In genomic region chr6:153000790-153001189, GRCh38 we compare ENCODE assay signal across 8 cellular contexts. TPM values are rescaled to one million over a fixed set of nuclear protein-coding genes. Genes with fewer than 3 reads are reported as not detected.
DNase-seq lines count a peak whose midpoint lies in the region; ATAC-seq and TF ChIP-seq lines count a peak whose summit lies in the region.
"Not testable (repeated sequence)": the region's sequence is repeated elsewhere in the genome, so short reads cannot be mapped to it uniquely, and the experiment has no call there.

No MANE protein-coding gene starts in this region.

- peaks cover 32 to 53% (median 41%) of the 10 kb centered on the region in 11 experiments for H3K36me3 ChIP-seq in BLaER1 treated with 17β-estradiol and CSF1 and Interleukin-3, amounts not matched to agents 10 nM and 100 nM
- H3K36me3 ChIP-seq in Panc1 (ENCODE audit: control insufficient read depth, insufficient read depth, low read length) (peaks cover 39% of the 10 kb centered on the region), spleen (peaks cover 0 to 43% (median 19%) of the 10 kb centered on the region in 6 donors)

- intact Hi-C loops in Panc1 (cut with micrococcal nuclease; ENCODE audit: unreplicated experiment); MCF 10A (cut with micrococcal nuclease); spleen (cut with DNase I; ENCODE audit: low total_unique reads): not testable (repeated sequence)

- not testable (repeated sequence) for H3K27ac ChIP-seq in BLaER1 treated with 17β-estradiol and CSF1 and Interleukin-3, amounts not matched to agents 10 nM and 100 nM; Panc1 (ENCODE audit: low read length)
- peak overlapping the region in 4 of 8 donors; percentile 6 to 93 (median 88) for H3K27ac ChIP-seq in spleen

- H3K36me3 Mint-ChIP-seq in activated T-cell treated with anti-CD3 and anti-CD28 coated beads, Interleukin-2, amount 50 U/mL, for 4 hours (ENCODE audit: insufficient read depth) = peaks cover 23% of the 10 kb centered on the region
- H3K36me3 Mint-ChIP-seq in MCF 10A (ENCODE audit: insufficient read depth, unreplicated experiment) = peaks cover 42% of the 10 kb centered on the region
- not testable (repeated sequence) for H3K36me3 Mint-ChIP-seq in naive B cell

- H4K20me1 ChIP-seq in BLaER1 treated with 17β-estradiol and CSF1 and Interleukin-3, amounts not matched to agents 10 nM and 100 nM = peaks cover 33 to 66% (median 55%) of the 10 kb centered on the region in 11 experiments; a peak in 21 of 22 replicates

- H3K9me3 ChIP-seq in BLaER1 treated with 17β-estradiol and CSF1 and Interleukin-3, amounts not matched to agents 10 nM and 100 nM (replicated peaks in 1 of 11); Panc1 (ENCODE audit: control insufficient read depth, insufficient read depth, low read depth, low read length); spleen: not testable (repeated sequence)

- H3K27me3 Mint-ChIP-seq in activated T-cell treated with anti-CD3 and anti-CD28 coated beads, Interleukin-2, amount 50 U/mL, for 4 hours (ENCODE audit: low read depth); MCF 10A (ENCODE audit: insufficient read depth, unreplicated experiment); naive B cell: not testable (repeated sequence)

- peak overlapping the region; percentile 98 for H3K4me3 Mint-ChIP-seq in activated T-cell treated with anti-CD3 and anti-CD28 coated beads, Interleukin-2, amount 50 U/mL, for 4 hours
- H3K4me3 Mint-ChIP-seq in MCF 10A (ENCODE audit: unreplicated experiment) (peak overlapping the region; percentile 99), naive B cell (peak overlapping the region in 6 of 8 donors; percentile 5 to 99 (median 97))

- in situ Hi-C loops in Panc1 (cut with HindIII; ENCODE audit: low pct_unique_long_range_greater_than_20kb, low sequenced_read_pairs) = not testable (repeated sequence)

- not testable (repeated sequence) for H3K9me3 Mint-ChIP-seq in activated T-cell treated with anti-CD3 and anti-CD28 coated beads, Interleukin-2, amount 50 U/mL, for 4 hours; MCF 10A (ENCODE audit: unreplicated experiment); naive B cell

- peaks cover 49% of the 10 kb centered on the region for H3K4me1 Mint-ChIP-seq in activated T-cell treated with anti-CD3 and anti-CD28 coated beads, Interleukin-2, amount 50 U/mL, for 4 hours (ENCODE audit: low read depth)
- peaks cover 37% of the 10 kb centered on the region for H3K4me1 Mint-ChIP-seq in MCF 10A (ENCODE audit: insufficient read depth, unreplicated experiment)
- peaks cover 37 to 56% (median 51%) of the 10 kb centered on the region in 3 donors for H3K4me1 Mint-ChIP-seq in naive B cell

- H3K9ac ChIP-seq in BLaER1 treated with 17β-estradiol and CSF1 and Interleukin-3, amounts not matched to agents 10 nM and 100 nM = peak overlapping the region in 10 of 11 experiments; percentile 80 to 92 (median 89); a peak in 15 of 22 replicates

- peak overlapping the region; percentile 75 to 99 (median 86); a peak in 19 of 20 replicates for H3K4me3 ChIP-seq in BLaER1 treated with 17β-estradiol and CSF1 and Interleukin-3, amounts not matched to agents 10 nM and 100 nM
- H3K4me3 ChIP-seq in HFF-Myc (replicated peaks; ENCODE audit: low read depth, low read length) (peak overlapping the region; percentile 70), Panc1 (ENCODE audit: low read depth in 2 of 2, low read length in 2 of 2) (peak overlapping the region; percentile 76 to 100), foreskin fibroblast (ENCODE audit: low read depth in 1 of 2, low read length in 2 of 2) (peak overlapping the region; percentile 90 to 95), spleen (peak overlapping the region in 5 of 8 donors; percentile 59 to 80 (median 71))

- H3K4me2 ChIP-seq in BLaER1 treated with 17β-estradiol and CSF1 and Interleukin-3, amounts not matched to agents 10 nM and 100 nM = peak overlapping the region; percentile 81 to 96 (median 93)

- POLR2A ChIA-PET in Panc1 (lab: Charles Lee) (interaction anchor here (0.7 to 1.0 kb wide), 2 partner anchors 18 to 196 kb away, joined by 9 to 15 read pairs; partner anchors contain the start of gene FBXO5), MCF 10A (lab: Yijun Ruan, JAX) (interaction anchor here (0.5 to 8.0 kb wide), 7 partner anchors 10 to 600 kb away, joined by 3 to 100 read pairs (median 4); partner anchors contain the start of gene FBXO5)

- 90 to 93% (median 92%) methylated on average over 9 of the region's 9 CpGs for WGBS in spleen, 5 donors

- not testable (repeated sequence) for DNase-seq in HFF-Myc (ENCODE audit: extremely low read depth, low read depth); Panc1 (ENCODE audit: low read depth, low spot score); activated T-cell treated with anti-CD3 and anti-CD28 coated beads, Interleukin-2, amount 50 U/mL, for 4 hours; MCF 10A (ENCODE audit: unreplicated experiment); foreskin fibroblast; naive B cell
- DNase-seq in spleen = peak; percentile 61

- not testable (repeated sequence) for H3K27me3 ChIP-seq in BLaER1 treated with 17β-estradiol and CSF1 and Interleukin-3, amounts not matched to agents 10 nM and 100 nM; Panc1 (ENCODE audit: control insufficient read depth, insufficient read depth, low read length); spleen (replicated peaks in 1 of 7)

- TF ChIP-seq CTCF in HFF-Myc (IDR thresholded peaks at IDR 0.05; ENCODE audit: low read depth, low read length, missing control alignments); Panc1 (IDR thresholded peaks at IDR 0.05); MCF 10A (IDR thresholded peaks at IDR 0.05; ENCODE audit: unreplicated experiment); foreskin fibroblast (IDR thresholded peaks at IDR 0.05; ENCODE audit: low read depth, low read length); spleen (IDR thresholded peaks at IDR 0.05 in 8 of 11, conservative IDR thresholded peaks at IDR 0.05 in 3 of 11): not testable (repeated sequence)

- not testable (repeated sequence) for ATAC-seq in Panc1; activated T-cell treated with anti-CD3 and anti-CD28 coated beads, Interleukin-2, amount 50 U/mL, for 4 hours; naive B cell (ENCODE audit: low read depth in 2 of 2)

- peak overlapping the region; percentile 97 for H3K27ac Mint-ChIP-seq in MCF 10A (ENCODE audit: low read depth, unreplicated experiment)
- H3K27ac Mint-ChIP-seq in naive B cell = peak overlapping the region in 3 of 6 donors; percentile 55 to 96 (median 62)

- TF ChIP-seq POLR2A in spleen (IDR thresholded peaks at IDR 0.05) = not testable (repeated sequence)

- H3K4me1 ChIP-seq in BLaER1 treated with 17β-estradiol and CSF1 and Interleukin-3, amounts not matched to agents 10 nM and 100 nM = peaks cover 21 to 42% (median 35%) of the 10 kb centered on the region in 10 experiments
- H3K4me1 ChIP-seq in Panc1 (ENCODE audit: control insufficient read depth, insufficient read depth, low read length) (peaks cover 21% of the 10 kb centered on the region), spleen (peaks cover 21 to 84% (median 51%) of the 10 kb centered on the region in 6 donors)

- BruUV-seq in Panc1 (replicated peaks; lab: Mats Ljungman, UMichigan); MCF 10A (replicated peaks; lab: Mats Ljungman, UMichigan): not testable (repeated sequence)

- CTCF ChIA-PET in Panc1 (lab: Charles Lee) = not testable (repeated sequence)
- CTCF ChIA-PET in MCF 10A (lab: Yijun Ruan, JAX) = interaction anchor here (0.7 kb wide), 2 partner anchors 10 to 52 kb away, joined by 3 read pairs; no protein-coding TSS in a partner anchor

RNA-seq across cellular contexts. Expression of gene MTRF1L, which starts 1.7 kb away (rescaled TPM):
- total RNA-seq in Panc1 (2021; ENCODE audit: unreplicated experiment) = 22.7 TPM
- 10.5 TPM for polyA plus RNA-seq in Panc1 (2012; ENCODE audit: insufficient read length)
- 10 to 100 TPM; 20.3 to 23.7 (median 21.6) TPM for total RNA-seq in activated T-cell treated with anti-CD3 and anti-CD28 coated beads, Interleukin-2, amount 50 U/mL, for 4 hours
- total RNA-seq in MCF 10A (2022) = 25.5 and 30.9 TPM in 2 replicates
- polyA plus RNA-seq in naive B cell (ENCODE audit: low read depth in 6 of 6) = 10 to 100 TPM; 11.1 to 15.6 (median 13.9) TPM
- total RNA-seq in spleen = 10 to 100 TPM; 17.2 to 56.4 (median 28.2) TPM
- polyA plus RNA-seq in spleen = 10 to 100 TPM in 2 of 3 donors, 1 to 10 TPM in 1; 9.6 to 20.0 (median 10.4) TPM

RNA-seq across cellular contexts. Expression of gene FBXO5, which starts 17.9 kb away (rescaled TPM):
- total RNA-seq in Panc1 (2021; ENCODE audit: unreplicated experiment) (33.6 TPM), MCF 10A (2022) (9.5 and 16.4 TPM in 2 replicates), spleen (10 to 100 TPM in 3 of 7 donors, 1 to 10 TPM in 4; 7.0 to 15.0 (median 9.9) TPM)
- polyA plus RNA-seq in Panc1 (2012; ENCODE audit: insufficient read length) = 7.0 TPM
- 10 to 100 TPM in 2 of 3 donors, 1 to 10 TPM in 1; 9.7 to 10.6 (median 10.0) TPM for total RNA-seq in activated T-cell treated with anti-CD3 and anti-CD28 coated beads, Interleukin-2, amount 50 U/mL, for 4 hours
- polyA plus RNA-seq in naive B cell (ENCODE audit: low read depth in 6 of 6) (10 to 100 TPM in 2 of 6 donors, 1 to 10 TPM in 4; 6.9 to 12.6 (median 8.1) TPM), spleen (1 to 10 TPM; 4.8 to 6.7 (median 5.4) TPM)
